ENCODE assay signal across 1 cellular context in genomic region chr20:32390999-32391398, GRCh38.
A peak's percentile ranks its signal among the peaks of the same experiment; 100 is the strongest.
TF ChIP-seq lines count a peak whose summit lies in the region.

No MANE protein-coding gene starts in this region.

TF ChIP-seq in HepG2, 621 proteins besides CTCF, POLR2A, EP300 and RAD21 (continued from another document):
- TF ChIP-seq SYNCRIP (IDR thresholded peaks at IDR 0.05; ENCODE audit: insufficient read depth, low read depth, low read length): no peak
- TF ChIP-seq TBX3 (IDR thresholded peaks at IDR 0.05; ENCODE audit: borderline replicate concordance): no peak
- TF ChIP-seq, protein P1, sequence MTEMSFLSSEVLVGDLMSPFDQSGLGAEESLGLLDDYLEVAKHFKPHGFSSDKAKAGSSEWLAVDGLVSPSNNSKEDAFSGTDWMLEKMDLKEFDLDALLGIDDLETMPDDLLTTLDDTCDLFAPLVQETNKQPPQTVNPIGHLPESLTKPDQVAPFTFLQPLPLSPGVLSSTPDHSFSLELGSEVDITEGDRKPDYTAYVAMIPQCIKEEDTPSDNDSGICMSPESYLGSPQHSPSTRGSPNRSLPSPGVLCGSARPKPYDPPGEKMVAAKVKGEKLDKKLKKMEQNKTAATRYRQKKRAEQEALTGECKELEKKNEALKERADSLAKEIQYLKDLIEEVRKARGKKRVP (CRISPR knock-in tag; IDR thresholded peaks at IDR 0.05): 0 out of 4 replicates have a peak, but pooled peaks of 1 of the 2 experiments have one; percentile 24
- TF ChIP-seq IRF2 (CRISPR knock-in tag; IDR thresholded peaks at IDR 0.05): 0 out of 2 replicates have a peak, but pooled peaks have one; percentile 14
